Comparison of ENCODE assay signal across 16 cellular contexts in the genomic region with DNA sequence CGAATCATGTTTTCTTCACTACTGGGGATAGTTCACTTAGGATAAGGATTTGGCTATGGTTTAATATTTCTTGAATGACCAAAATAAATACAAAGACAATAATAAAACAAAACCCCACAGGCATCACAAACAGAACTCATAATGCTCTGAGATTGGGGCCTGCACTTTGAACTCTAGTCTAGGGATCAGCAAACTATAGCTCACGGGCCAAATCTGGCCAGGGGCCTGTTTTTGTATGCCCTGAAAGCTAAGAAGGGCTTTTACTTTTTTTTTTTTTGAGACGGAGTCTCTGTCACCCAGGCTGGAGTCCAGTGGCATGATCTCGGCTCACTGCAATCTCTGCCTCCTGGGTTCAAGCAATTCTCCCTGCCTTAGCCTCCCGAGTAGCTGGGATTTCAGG. TPM values are rescaled to one million over a fixed set of nuclear protein-coding genes. Genes with fewer than 3 reads are reported as not detected.
"Had no signal": no experiment of that assay in that cellular context is flagged by ENCODE, and none has a peak within 500 bp of the region (broad histone marks: within the 10 kb centered on the region; RNA-seq: fewer than 3 reads in every experiment).

No MANE protein-coding gene starts in this region.

RNA-seq across cellular contexts. Expression of gene SPDYE18, which starts 14.7 kb away (rescaled TPM):
- total RNA-seq: ascending aorta, bronchial epithelial cell, WTC11 had no signal

RNA-seq across cellular contexts. Expression of gene SPDYE17, which starts 44.9 kb away (rescaled TPM):
- total RNA-seq: activated CD4-positive, alpha-beta memory T cell treated with anti-CD3 and anti-CD28 coated beads, Interleukin-2, amount 10 ng/mL, durations not matched to agents 7 days and 5 days; activated CD4-positive, alpha-beta T cell treated with anti-CD3 and anti-CD28 coated beads for 36 hours; activated CD4-positive, alpha-beta T cell treated with anti-CD3 and anti-CD28 coated beads, Interleukin-2, amount 10 ng/mL, durations not matched to agents 7 days and 5 days; activated CD8-positive, alpha-beta memory T cell treated with anti-CD3 and anti-CD28 coated beads, Interleukin-2, amount 10 ng/mL, durations not matched to agents 7 days and 5 days; activated CD8-positive, alpha-beta T cell treated with anti-CD3 and anti-CD28 coated beads, Interleukin-2, amount 10 ng/mL, durations not matched to agents 7 days and 5 days; activated naive CD8-positive, alpha-beta T cell treated with anti-CD3 and anti-CD28 coated beads, Interleukin-2, amount 10 ng/mL, durations not matched to agents 7 days and 5 days; activated T-helper 2 cell treated with anti-CD3 and anti-CD28 coated beads, Interferon-gamma antibody, Interleukin-2, Interleukin-4, amounts not matched to agents 10 μg/mL and 5 μg/mL and 100 μg/mL, durations not matched to agents 14 hours and 24 hours and 36 hours; ascending aorta; bronchial epithelial cell; cardiac muscle cell; T-cell; T-helper 1 cell treated with Interleukin-12 subunit alpha and Interleukin-12 subunit beta and Interleukin-4 antibody, amounts not matched to agents 30 ng/mL and 1 ng/mL, for 36 hours; T-helper 17 cell; T-helper 2 cell treated with Interferon-gamma antibody and Interleukin-4, amounts not matched to agents 100 ng/mL and 5 ng/mL, for 36 hours; WTC11 had no signal
- polyA plus RNA-seq: adipose tissue, cardiac muscle cell had no signal
